In genomic region chr9:5205071-5205470, GRCh38 we compare ENCODE assay signal across 21 cellular contexts. TPM values are rescaled to one million over a fixed set of nuclear protein-coding genes. Genes with fewer than 3 reads are reported as not detected.
"Had no signal": no experiment of that assay in that cellular context is flagged by ENCODE, and none has a peak within 500 bp of the region (broad histone marks: within the 10 kb centered on the region; RNA-seq: fewer than 3 reads in every experiment).

No MANE protein-coding gene starts in this region.

- H3K36me3 ChIP-seq: esophagus squamous epithelium, heart left ventricle, left ventricle myocardium inferior, stomach, thoracic aorta had no signal

- H3K4me3 ChIP-seq: esophagus squamous epithelium, heart left ventricle, left ventricle myocardium inferior, psoas muscle, stomach, thoracic aorta had no signal

- H3K27ac ChIP-seq: esophagus squamous epithelium, heart left ventricle, left ventricle myocardium inferior, psoas muscle, stomach, thoracic aorta had no signal

- DNase-seq: activated CD4-positive, alpha-beta T cell treated with anti-CD3 and anti-CD28 coated beads, Interleukin-2, amount 50 U/mL, for 48 hours; activated CD8-positive, alpha-beta memory T cell treated with anti-CD3 and anti-CD28 coated beads, Interleukin-2, amount 50 U/mL, for 48 hours; anterior cingulate cortex; esophagus squamous epithelium; foreskin fibroblast; heart left ventricle; islet precursor cell; left ventricle myocardium inferior; mesendoderm; psoas muscle; stimulated activated CD4-positive, alpha-beta T cell treated with anti-CD3 and anti-CD28 coated beads, Interleukin-12 subunit alpha, Interleukin-12 subunit beta, amount 100 ng/mL, for 4 hours; stomach; T-helper 17 cell had no signal

- H3K27me3 ChIP-seq: esophagus squamous epithelium had no signal

- FAIRE-seq: endometrium, TTC549 had no signal

- H3K4me1 ChIP-seq: esophagus squamous epithelium, heart left ventricle, left ventricle myocardium inferior, psoas muscle, stomach had no signal

- ATAC-seq: heart left ventricle, psoas muscle, sciatic nerve, SK-N-SH treated with all-trans-retinoic acid at 6 μM for 48 hours, T-helper 17 cell had no signal

- H3K9me3 ChIP-seq: esophagus squamous epithelium, psoas muscle, stomach, thoracic aorta had no signal

RNA-seq across cellular contexts. Expression of gene INSL6, which starts 19.6 kb away (rescaled TPM):
- total RNA-seq: chondrocyte, esophagus squamous epithelium, heart left ventricle, left ventricle myocardium inferior, omental fat pad, psoas muscle, sciatic nerve, stomach, T-helper 17 cell, thoracic aorta, ureter had no signal
- polyA plus RNA-seq: heart left ventricle, psoas muscle, stomach had no signal

RNA-seq across cellular contexts. Expression of gene INSL4, which starts 26.1 kb away (rescaled TPM):
- total RNA-seq: chondrocyte, esophagus squamous epithelium, heart left ventricle, left ventricle myocardium inferior, omental fat pad, psoas muscle, sciatic nerve, stomach, thoracic aorta, ureter had no signal
- polyA plus RNA-seq: heart left ventricle, stomach had no signal
